In the genomic region with DNA sequence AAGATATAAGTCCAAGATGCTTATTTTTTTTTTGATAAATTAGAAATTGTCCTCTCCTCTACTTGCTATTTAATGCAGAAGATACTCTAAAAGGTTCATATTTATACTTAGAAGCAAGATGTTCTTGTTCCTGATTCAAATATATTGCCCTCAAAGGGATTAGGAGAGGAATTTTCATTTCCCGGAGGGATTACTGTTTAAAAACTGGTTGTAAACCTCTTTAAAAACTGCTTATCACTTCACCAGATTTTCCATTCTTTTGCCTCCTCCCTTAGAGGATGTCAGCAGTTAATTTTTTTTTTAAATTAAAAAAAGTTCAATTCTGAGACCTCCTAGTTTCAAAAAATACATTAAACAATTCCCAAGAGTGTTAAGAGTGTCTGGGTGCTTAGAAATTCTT, we compare ENCODE assay signal across 10 cellular contexts. TPM values are rescaled to one million over a fixed set of nuclear protein-coding genes. Genes with fewer than 3 reads are reported as not detected.
DNase-seq lines count a peak whose midpoint lies in the region; ATAC-seq, FAIRE-seq and TF ChIP-seq lines count a peak whose summit lies in the region.
"Had no signal": no experiment of that assay in that cellular context is flagged by ENCODE, and none has a peak within 500 bp of the region (broad histone marks: within the 10 kb centered on the region; RNA-seq: fewer than 3 reads in every experiment).

No MANE protein-coding gene starts in this region.

- H4K8ac ChIP-seq in trophoblast cell (ENCODE audit: low read depth, low read length) = no peak overlapping the region

- DNase-seq in fibroblast of lung (ENCODE audit: low read depth in 2 of 2) (no peak), gastrocnemius medialis (no peak), ureter (ENCODE audit: low spot score) (no peak), D721Med (ENCODE audit: insufficient read length, low spot score) (no peak), trophoblast cell (no peak)
- DNase-seq: mucosa of descending colon had no signal

- H4K20me1 ChIP-seq in OCI-LY3 (ENCODE audit: insufficient read depth, low read length) (peaks cover 45% of the 10 kb centered on the region), fibroblast of lung (ENCODE audit: control insufficient read depth, extremely low read depth, insufficient read depth, low read length) (no peaks in the 10 kb centered on the region)

- no peaks in the 10 kb centered on the region for H3K27me3 ChIP-seq in OCI-LY3 (ENCODE audit: low read depth, low read length)
- no peaks in the 10 kb centered on the region for H3K27me3 ChIP-seq in fibroblast of lung (ENCODE audit: control insufficient read depth, insufficient read depth, low read length)
- H3K27me3 ChIP-seq in gastrocnemius medialis = no peaks in the 10 kb centered on the region
- H3K27me3 ChIP-seq in trophoblast cell (ENCODE audit: insufficient read depth, low read length) = no peaks in the 10 kb centered on the region

- H3K9me3 ChIP-seq in OCI-LY3 (ENCODE audit: insufficient read depth, low read length) = no peaks in the 10 kb centered on the region
- H3K9me3 ChIP-seq in fibroblast of lung (ENCODE audit: control insufficient read depth, insufficient read depth, low read depth, low read length) = no peaks in the 10 kb centered on the region
- no peaks in the 10 kb centered on the region for H3K9me3 ChIP-seq in gastrocnemius medialis
- H3K9me3 ChIP-seq in trophoblast cell (ENCODE audit: insufficient read depth, low read depth, low read length) = peaks cover 6% of the 10 kb centered on the region
- H3K9me3 ChIP-seq: mucosa of descending colon had no signal

- H2AK5ac ChIP-seq in trophoblast cell (ENCODE audit: low read length) = no peak overlapping the region

- TF ChIP-seq POLR2A in gastrocnemius medialis (IDR thresholded peaks at IDR 0.05) = no peak

- H3K27ac ChIP-seq in OCI-LY3 (ENCODE audit: low read length) (no peak overlapping the region), fibroblast of lung (ENCODE audit: insufficient read depth, low read length) (no peak overlapping the region), gastrocnemius medialis (peak overlapping the region; percentile 25 to 97 (median 86)), trophoblast cell (ENCODE audit: low read depth, low read length) (no peak overlapping the region)

- H4K12ac ChIP-seq in trophoblast cell (ENCODE audit: low read depth, low read length) = no peak overlapping the region

- H4K91ac ChIP-seq in trophoblast cell (ENCODE audit: low read depth, low read length) = no peak overlapping the region

- peak overlapping the region; percentile 95 for H3K4me2 ChIP-seq in OCI-LY3 (ENCODE audit: low read length)
- peak overlapping the region; percentile 79 for H3K4me2 ChIP-seq in fibroblast of lung (ENCODE audit: extremely low read depth, insufficient read depth, low read length)
- H3K4me2 ChIP-seq in trophoblast cell (ENCODE audit: low read length) = no peak overlapping the region

- H3K14ac ChIP-seq in trophoblast cell (ENCODE audit: low read length) = no peak overlapping the region

- in situ Hi-C loops in gastrocnemius medialis (cut with MboI; ENCODE audit: low sequenced_read_pairs in 4 of 4) = loop anchor here in 1 of 4 donors (10.0 kb wide), 2 partner anchors 131 to 209 kb away; partner anchors contain the start of genes BRD7 and CNEP1R1

- H3K18ac ChIP-seq in trophoblast cell (ENCODE audit: low read length) = no peak overlapping the region

- no peak overlapping the region for H2BK5ac ChIP-seq in trophoblast cell (ENCODE audit: low read depth, low read length, poor library complexity)

- peaks cover 75% of the 10 kb centered on the region for H3K79me2 ChIP-seq in OCI-LY3 (ENCODE audit: low read length)
- H3K79me2 ChIP-seq in fibroblast of lung (ENCODE audit: control insufficient read depth, insufficient read depth, low read length) = peaks cover 70% of the 10 kb centered on the region
- peaks cover 9% of the 10 kb centered on the region for H3K79me2 ChIP-seq in trophoblast cell (ENCODE audit: control insufficient read depth, insufficient read depth, low read length, poor library complexity)

- ATAC-seq in gastrocnemius medialis = no peak
- no peak for ATAC-seq in GM21423 (IDR thresholded peaks at IDR 0.05; ENCODE audit: unreplicated experiment)
- ATAC-seq: mucosa of descending colon had no signal

- WGBS in trophoblast cell (ENCODE audit: extremely low coverage, insufficient coverage, insufficient read length) = no CpG with 5 or more reads among the region's 1 CpG

- no peak overlapping the region for H2BK12ac ChIP-seq in trophoblast cell (ENCODE audit: low read length)

- H3K9ac ChIP-seq in OCI-LY3 (ENCODE audit: low read length) (no peak overlapping the region), fibroblast of lung (ENCODE audit: insufficient read depth, low read length) (no peak overlapping the region), trophoblast cell (ENCODE audit: low read length) (no peak overlapping the region)

- no peak overlapping the region for H2AFZ ChIP-seq in OCI-LY3 (ENCODE audit: low read depth, low read length)
- no peak overlapping the region for H2AFZ ChIP-seq in fibroblast of lung (ENCODE audit: low read length)
- H2AFZ ChIP-seq in trophoblast cell (ENCODE audit: insufficient read depth, low read length, poor library complexity) = no peak overlapping the region

- H3K23ac ChIP-seq in trophoblast cell (ENCODE audit: low read length) = no peak overlapping the region

- TF ChIP-seq CTCF in OCI-LY3 (IDR thresholded peaks at IDR 0.05; ENCODE audit: low read depth, low read length) (no peak), fibroblast of lung (conservative IDR thresholded peaks at IDR 0.05 in 1 of 2, IDR thresholded peaks at IDR 0.05 in 1 of 2; ENCODE audit: low read depth in 1 of 2, low read length in 2 of 2) (no peak), gastrocnemius medialis (IDR thresholded peaks at IDR 0.05 in 4 of 5, conservative IDR thresholded peaks at IDR 0.05 in 1 of 5) (no peak), D721Med (IDR thresholded peaks at IDR 0.05; ENCODE audit: insufficient read depth, missing control alignments) (no peak)

- FAIRE-seq in G401.6 (lab: Jason Lieb, UNC) = peak; percentile 46
- no peak for FAIRE-seq in D721Med (lab: Jason Lieb, UNC)
- FAIRE-seq: TTC549 had no signal

- H3K4me3 ChIP-seq in OCI-LY3 (ENCODE audit: low read length) (peak overlapping the region; percentile 100), fibroblast of lung (replicated peaks in 1 of 4; ENCODE audit: control extremely low read depth in 1 of 4, insufficient read depth in 1 of 4, low read depth in 3 of 4, low read length in 4 of 4) (peak overlapping the region; percentile 65 to 87 (median 78)), gastrocnemius medialis (peak overlapping the region; percentile 72 to 87 (median 86)), trophoblast cell (ENCODE audit: low read depth, low read length) (no peak overlapping the region)
- H3K4me3 ChIP-seq: mucosa of descending colon had no signal

- H3K36me3 ChIP-seq in OCI-LY3 (replicated peaks; ENCODE audit: low read depth, low read length) (peaks cover 10% of the 10 kb centered on the region), fibroblast of lung (ENCODE audit: control insufficient read depth, insufficient read depth, low read length) (no peaks in the 10 kb centered on the region), gastrocnemius medialis (no peaks in the 10 kb centered on the region), trophoblast cell (ENCODE audit: control insufficient read depth in 1 of 2, insufficient read depth in 2 of 2, low read length in 2 of 2) (peaks cover 0 to 3% of the 10 kb centered on the region in 2 experiments)

- H3K4ac ChIP-seq in trophoblast cell (ENCODE audit: low read depth, low read length) = no peak overlapping the region

- no peak overlapping the region for H2BK120ac ChIP-seq in trophoblast cell (ENCODE audit: insufficient read depth, low read length, poor library complexity)

- H3K4me1 ChIP-seq in OCI-LY3 (ENCODE audit: low read length) (peaks cover 23% of the 10 kb centered on the region), fibroblast of lung (ENCODE audit: control insufficient read depth, extremely low read depth, insufficient read depth, low read length) (peaks cover 3% of the 10 kb centered on the region), gastrocnemius medialis (peaks cover 46 to 63% of the 10 kb centered on the region in 2 donors), trophoblast cell (ENCODE audit: control insufficient read depth in 1 of 2, insufficient read depth in 2 of 2, low read length in 2 of 2) (peaks cover 5 to 14% of the 10 kb centered on the region in 2 experiments)

- intact Hi-C loops in gastrocnemius medialis (cut with DNase I; ENCODE audit: low total_unique reads) = loop anchor here (2.0 to 10.0 kb wide), 3 partner anchors 55 to 491 kb away; partner anchors contain the start of gene BRD7

- peaks cover 11% of the 10 kb centered on the region for H3K79me1 ChIP-seq in trophoblast cell (ENCODE audit: low read length)

RNA-seq across cellular contexts. Expression of gene TENT4B, which starts 2.8 kb away (rescaled TPM):
- total RNA-seq in fibroblast of lung (11.0 and 12.2 TPM in 2 replicates), gastrocnemius medialis (10 to 100 TPM in 1 of 4 donors, 1 to 10 TPM in 3; 5.7 to 12.2 (median 7.0) TPM), ureter (17.4 TPM)
- 11.1 and 12.3 TPM in 2 replicates for polyA plus RNA-seq in fibroblast of lung
- polyA plus RNA-seq in fibroblast of lung (2012) = 6.7 TPM in 2 replicates
- 4.0 and 6.1 TPM in 2 replicates for polyA minus RNA-seq in fibroblast of lung (ENCODE audit: low replicate concordance)
- polyA plus RNA-seq in trophoblast cell (2013) = 13.0 and 13.3 TPM in 2 replicates

Comparison
In these comparisons a context has a peak if more than half of its experiments do, and no peak if none do; other contexts are left out.
1. H3K27ac ChIP-seq: peak in gastrocnemius medialis (4 of 4); none in OCI-LY3 (single experiment), fibroblast of lung (single experiment) and trophoblast cell (single experiment).